ENCODE assay signal across 8 cellular contexts in genomic region chr13:25301347-25302113, GRCh38. TPM values are rescaled to one million over a fixed set of nuclear protein-coding genes. Genes with fewer than 3 reads are reported as not detected.
DNase-seq lines count a peak whose midpoint lies in the region; ATAC-seq lines count a peak whose summit lies in the region.

TSS of gene NUP58 (plus strand) at chr13:25301625. CDS start at chr13:25301774, 149 bp downstream.

- H3K4me1 ChIP-seq in rectal smooth muscle tissue (ENCODE audit: control insufficient read depth, insufficient read depth, low read length): peaks cover 7% of the 10 kb centered on the region
- H3K4me1 ChIP-seq in aorta (ENCODE audit: control insufficient read depth in 1 of 2, insufficient read depth in 2 of 2, low read length in 2 of 2): peaks cover 0 to 2% of the 10 kb centered on the region in 2 donors

- ATAC-seq in GM18508 (IDR thresholded peaks at IDR 0.05; ENCODE audit: insufficient read depth, unreplicated experiment) (peak; percentile 96), HG03025 (IDR thresholded peaks at IDR 0.05; ENCODE audit: low FRiP score, unreplicated experiment) (peak; percentile 99), aorta (ENCODE audit: low FRiP score) (peak; percentile 100)

- no peaks in the 10 kb centered on the region for H3K36me3 ChIP-seq in rectal smooth muscle tissue (ENCODE audit: control insufficient read depth, insufficient read depth, low read length)
- peaks cover 0 to 1% of the 10 kb centered on the region in 2 donors for H3K36me3 ChIP-seq in aorta (ENCODE audit: control insufficient read depth in 1 of 2, insufficient read depth in 2 of 2, low read length in 1 of 2)

- peak; percentile 89 to 93 for DNase-seq in NCI-H2081 (lab: John Stamatoyannopoulos, UW)
- peak; percentile 79 for DNase-seq in T1000 (lab: John Stamatoyannopoulos, UW)
- DNase-seq in astrocyte of the hippocampus (ENCODE audit: low read depth, low spot score): peak; percentile 99
- peak; percentile 86 for DNase-seq in hepatic stellate cell (ENCODE audit: low spot score)
- peak; percentile 98 for DNase-seq in aorta

- no peaks in the 10 kb centered on the region for H3K27me3 ChIP-seq in rectal smooth muscle tissue (ENCODE audit: control insufficient read depth, insufficient read depth, low read length)
- H3K27me3 ChIP-seq in aorta (ENCODE audit: control insufficient read depth in 1 of 2, insufficient read depth in 2 of 2, low read length in 1 of 2): no peaks in the 10 kb centered on the region

- H3K4me3 ChIP-seq in rectal smooth muscle tissue (ENCODE audit: low read length) (peak within 1 kb of the TSS; percentile 90), aorta (ENCODE audit: low read length in 2 of 2) (peak within 1 kb of the TSS; percentile 65 to 73)

- 0 to 1% methylated on average over 62 to 64 of the region's 64 CpGs for WGBS in aorta, 2 donors

- peak within 1 kb of the TSS; percentile 61 for H3K9ac ChIP-seq in rectal smooth muscle tissue (ENCODE audit: low read length)

- peak within 1 kb of the TSS; percentile 86 for H3K27ac ChIP-seq in rectal smooth muscle tissue (ENCODE audit: low read depth, low read length)
- H3K27ac ChIP-seq in aorta (ENCODE audit: low read depth in 1 of 2, low read length in 2 of 2): peak within 1 kb of the TSS in 1 of 2 donors; percentile 96

- no peaks in the 10 kb centered on the region for H3K9me3 ChIP-seq in aorta (ENCODE audit: control insufficient read depth, low read length)

- intact Hi-C loops in aorta (cut with DNase I): loop anchor here in 1 of 2 donors (1.0 kb wide), 1 partner anchor 14 kb away; the partner anchor contains the start of gene MTMR6

RNA-seq across cellular contexts. Expression of gene NUP58, which starts in this region (rescaled TPM):
- total RNA-seq in aorta: 10 to 100 TPM; 36.5 to 43.1 TPM
- 10 to 100 TPM in 1 of 2 donors, 1 to 10 TPM in 1; 9.6 to 11.4 TPM for polyA plus RNA-seq in aorta
